ENCODE assay signal across 9 cellular contexts in the genomic region with DNA sequence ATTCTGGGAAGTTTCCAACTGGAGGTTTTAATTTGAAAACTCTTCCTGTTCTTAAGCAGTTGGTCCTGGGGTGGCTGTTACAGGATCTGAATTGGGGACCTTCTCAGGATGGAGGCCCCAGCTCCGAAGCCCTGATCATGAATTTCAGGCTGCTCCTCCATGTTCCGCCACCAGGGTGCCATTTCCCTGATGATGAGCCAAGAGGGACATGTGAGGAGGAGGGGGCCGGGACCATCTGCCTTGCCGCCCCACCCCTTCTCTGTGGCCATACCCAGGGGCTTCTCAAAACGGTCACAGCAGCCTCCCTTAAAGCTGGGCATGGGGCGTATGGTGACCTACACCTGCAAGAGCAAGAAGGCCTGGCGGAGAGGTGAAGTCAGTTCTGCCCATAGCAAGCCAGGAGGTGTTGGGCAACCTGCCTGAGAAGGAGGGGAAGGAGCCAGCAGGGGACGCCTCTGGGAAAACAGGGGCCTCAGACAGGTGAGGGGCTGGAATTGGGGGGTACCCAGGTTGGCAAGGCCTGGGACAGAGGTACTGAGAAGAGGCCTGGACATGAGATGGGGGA. TPM values are rescaled to one million over a fixed set of nuclear protein-coding genes. Genes with fewer than 3 reads are reported as not detected.
DNase-seq lines count a peak whose midpoint lies in the region; ATAC-seq and TF ChIP-seq lines count a peak whose summit lies in the region.
"Had no signal": no experiment of that assay in that cellular context is flagged by ENCODE, and none has a peak within 500 bp of the region (broad histone marks: within the 10 kb centered on the region; RNA-seq: fewer than 3 reads in every experiment).

No MANE protein-coding gene starts in this region.

- no peak overlapping the region for H3K9ac ChIP-seq in OCI-LY3 (ENCODE audit: low read length)

- no peaks in the 10 kb centered on the region for H3K27me3 ChIP-seq in CD4-positive, CD25-positive, alpha-beta regulatory T cell (ENCODE audit: control insufficient read depth, insufficient read depth, low read length)
- H3K27me3 ChIP-seq in OCI-LY3 (ENCODE audit: low read depth, low read length): no peaks in the 10 kb centered on the region

- no peaks in the 10 kb centered on the region for H3K9me3 Mint-ChIP-seq in CD4-positive, CD25-positive, alpha-beta regulatory T cell

- no peak overlapping the region for H3K4me3 ChIP-seq in CD4-positive, CD25-positive, alpha-beta regulatory T cell (ENCODE audit: low read depth, low read length)
- H3K4me3 ChIP-seq in OCI-LY3 (ENCODE audit: low read length) (no peak overlapping the region), epithelial cell of esophagus (ENCODE audit: low read length) (no peak overlapping the region)

- ATAC-seq in CD4-positive, CD25-positive, alpha-beta regulatory T cell (ENCODE audit: low read depth in 2 of 2): no peak

- H4K20me1 ChIP-seq in OCI-LY3 (ENCODE audit: insufficient read depth, low read length): no peaks in the 10 kb centered on the region

- no peak overlapping the region for H3K4me2 ChIP-seq in OCI-LY3 (ENCODE audit: low read length)

- DNase-seq in CD4-positive, CD25-positive, alpha-beta regulatory T cell: no peak
- no peak for DNase-seq in epithelial cell of esophagus (ENCODE audit: low read depth)
- DNase-seq in NOMO-1 treated with DMSO at 0.1 percent for 48 hours (lab: John Stamatoyannopoulos, UW; ENCODE audit: unreplicated experiment): no peak
- no peak for DNase-seq in caudate nucleus (lab: John Stamatoyannopoulos, UW)
- no peak for DNase-seq in cortex of kidney (lab: John Stamatoyannopoulos, UW)
- no peak for DNase-seq in NK-92 (lab: John Stamatoyannopoulos, UW; ENCODE audit: unreplicated experiment)
- DNase-seq: NCI-H1092 treated with DMSO at 0.1 percent for 48 hours had no signal

- TF ChIP-seq CTCF in 22Rv1 (IDR thresholded peaks at IDR 0.05) (peak; percentile 46), OCI-LY3 (IDR thresholded peaks at IDR 0.05; ENCODE audit: low read depth, low read length) (0 out of 2 replicates have a peak, but pooled peaks have one; percentile 3), epithelial cell of esophagus (IDR thresholded peaks at IDR 0.05; ENCODE audit: insufficient read depth, low read depth, low read length, missing control alignments) (peak; percentile 44)

- H3K36me3 ChIP-seq in CD4-positive, CD25-positive, alpha-beta regulatory T cell (ENCODE audit: control insufficient read depth, insufficient read depth, low read length): no peaks in the 10 kb centered on the region
- no peaks in the 10 kb centered on the region for H3K36me3 ChIP-seq in OCI-LY3 (replicated peaks; ENCODE audit: low read depth, low read length)

- H3K4me1 Mint-ChIP-seq in CD4-positive, CD25-positive, alpha-beta regulatory T cell: peaks cover 6 to 26% (median 13%) of the 10 kb centered on the region in 4 donors

- H3K36me3 Mint-ChIP-seq in CD4-positive, CD25-positive, alpha-beta regulatory T cell: no peaks in the 10 kb centered on the region

- peaks cover 14% of the 10 kb centered on the region for H3K79me2 ChIP-seq in OCI-LY3 (ENCODE audit: low read length)

- H3K27ac Mint-ChIP-seq in CD4-positive, CD25-positive, alpha-beta regulatory T cell: peak overlapping the region in 1 of 3 donors; percentile 66

- H3K4me3 Mint-ChIP-seq in CD4-positive, CD25-positive, alpha-beta regulatory T cell: peak overlapping the region in 3 of 4 donors; percentile 15 to 61 (median 41)

- no peaks in the 10 kb centered on the region for H3K9me3 ChIP-seq in CD4-positive, CD25-positive, alpha-beta regulatory T cell (ENCODE audit: control insufficient read depth in 2 of 2, low read length in 2 of 2)
- no peaks in the 10 kb centered on the region for H3K9me3 ChIP-seq in OCI-LY3 (ENCODE audit: insufficient read depth, low read length)

- H3K27ac ChIP-seq in 22Rv1 (no peak overlapping the region), OCI-LY3 (ENCODE audit: low read length) (no peak overlapping the region), caudate nucleus (ENCODE audit: low read depth, low read length) (no peak overlapping the region)
- no peak overlapping the region for H3K27ac ChIP-seq in CD4-positive, CD25-positive, alpha-beta regulatory T cell (ENCODE audit: insufficient read depth, low read length, poor library complexity, severe bottlenecking)

- no peaks in the 10 kb centered on the region for H3K27me3 Mint-ChIP-seq in CD4-positive, CD25-positive, alpha-beta regulatory T cell

- H2AFZ ChIP-seq in OCI-LY3 (ENCODE audit: low read depth, low read length): no peak overlapping the region

- peaks cover 24% of the 10 kb centered on the region for H3K4me1 ChIP-seq in CD4-positive, CD25-positive, alpha-beta regulatory T cell (ENCODE audit: control insufficient read depth, insufficient read depth, low read length, poor library complexity, severe bottlenecking)
- peaks cover 21% of the 10 kb centered on the region for H3K4me1 ChIP-seq in OCI-LY3 (ENCODE audit: low read length)

RNA-seq across cellular contexts. Expression of a gene that starts 3.6 kb away (rescaled TPM):
- total RNA-seq in CD4-positive, CD25-positive, alpha-beta regulatory T cell: 41.7 TPM
- polyA plus RNA-seq in CD4-positive, CD25-positive, alpha-beta regulatory T cell: 10 to 100 TPM; 38.1 to 66.3 (median 54.4) TPM

RNA-seq across cellular contexts. Expression of a gene that starts 37.4 kb away (rescaled TPM):
- 54.5 TPM for total RNA-seq in CD4-positive, CD25-positive, alpha-beta regulatory T cell
- 1 to 10 TPM; 1.3 to 2.2 (median 1.9) TPM for polyA plus RNA-seq in CD4-positive, CD25-positive, alpha-beta regulatory T cell
